32 cellular contexts compared by ENCODE assay signal in the genomic region with DNA sequence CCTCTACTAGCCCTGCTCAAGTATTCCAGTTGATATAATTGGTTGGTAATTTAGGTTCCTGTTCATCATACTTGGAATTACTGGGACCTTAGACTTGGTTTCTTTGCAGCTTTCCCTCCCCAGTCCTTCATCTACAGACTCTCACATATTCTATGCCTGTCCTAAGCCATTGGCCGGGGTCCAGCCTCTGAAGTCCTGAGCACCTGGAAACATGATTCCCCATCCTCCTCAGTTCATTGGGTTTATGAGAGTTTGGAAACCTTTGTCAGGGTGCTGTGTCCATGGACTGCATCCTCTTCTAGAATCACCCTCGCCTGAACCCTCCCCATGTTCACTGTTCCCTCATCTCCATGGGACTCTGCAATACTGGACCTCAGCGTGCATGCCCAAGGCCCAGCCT. TPM values are rescaled to one million over a fixed set of nuclear protein-coding genes. Genes with fewer than 3 reads are reported as not detected.
"Had no signal": no experiment of that assay in that cellular context is flagged by ENCODE, and none has a peak within 500 bp of the region (broad histone marks: within the 10 kb centered on the region; RNA-seq: fewer than 3 reads in every experiment).

No MANE protein-coding gene starts in this region.

- H3K4me3 ChIP-seq: dorsolateral prefrontal cortex, heart left ventricle, psoas muscle, spleen, tibial nerve, upper lobe of right lung, vagina had no signal

- ATAC-seq: esophagus mucosa; heart left ventricle; left lobe of liver; naive thymus-derived CD4-positive, alpha-beta T cell; psoas muscle; sciatic nerve; stimulated activated memory B cell treated with anti-CD40 and anti-IgM and Interleukin-4, amounts not matched to agents 10 μg/mL and 1 μg/mL and 100 μg/mL, for 72 hours; upper lobe of right lung had no signal

- H3K36me3 ChIP-seq: heart left ventricle, neutrophil, spleen, tibial nerve, upper lobe of right lung, vagina had no signal

- H3K4me1 ChIP-seq: psoas muscle, spleen, tibial nerve, upper lobe of right lung, vagina had no signal

- H3K9me3 ChIP-seq: neutrophil, psoas muscle, upper lobe of right lung, vagina had no signal

- H3K4me3 Mint-ChIP-seq: naive thymus-derived CD4-positive, alpha-beta T cell; nephron progenitor cell; stimulated activated memory B cell treated with anti-CD40 and anti-IgM and Interleukin-4, amounts not matched to agents 10 μg/mL and 1 μg/mL and 100 μg/mL, for 72 hours; stimulated activated naive CD8-positive, alpha-beta T cell treated with anti-CD3 and anti-CD28 coated beads, Interleukin-15, Interleukin-2, amounts not matched to agents 100 ng/mL and 50 ng/mL, for 24 hours had no signal

- H3K36me3 Mint-ChIP-seq: stimulated activated memory B cell treated with anti-CD40 and anti-IgM and Interleukin-4, amounts not matched to agents 10 μg/mL and 1 μg/mL and 100 μg/mL, for 72 hours had no signal

- H3K4me1 Mint-ChIP-seq: naive thymus-derived CD4-positive, alpha-beta T cell; stimulated activated memory B cell treated with anti-CD40 and anti-IgM and Interleukin-4, amounts not matched to agents 10 μg/mL and 1 μg/mL and 100 μg/mL, for 72 hours had no signal

- DNase-seq: dorsolateral prefrontal cortex; effector memory CD4-positive, alpha-beta T cell; heart left ventricle; hypothalamus; kidney glomerular epithelial cell; mammary epithelial cell; naive thymus-derived CD4-positive, alpha-beta T cell; nephron progenitor cell; psoas muscle; retina; spleen; stimulated activated CD4-positive, alpha-beta T cell treated with anti-CD3 and anti-CD28 coated beads, Interleukin-15, amount 100 ng/mL, for 24 hours; stimulated activated CD4-positive, alpha-beta T cell treated with anti-CD3 and anti-CD28 coated beads, Interleukin-1b, Interleukin-23, amount 100 ng/mL, for 48 hours; stimulated activated CD4-positive, alpha-beta T cell treated with anti-CD3 and anti-CD28 coated beads, Interleukin-4, amount 100 ng/mL, for 24 hours; upper lobe of right lung had no signal

- H3K27me3 ChIP-seq: dorsolateral prefrontal cortex, heart left ventricle, neutrophil, tibial nerve, upper lobe of right lung, vagina had no signal

- H3K27ac Mint-ChIP-seq: naive thymus-derived CD4-positive, alpha-beta T cell; nephron progenitor cell; stimulated activated memory B cell treated with anti-CD40 and anti-IgM and Interleukin-4, amounts not matched to agents 10 μg/mL and 1 μg/mL and 100 μg/mL, for 72 hours; stimulated activated naive CD8-positive, alpha-beta T cell treated with anti-CD3 and anti-CD28 coated beads, Interleukin-15, Interleukin-2, amounts not matched to agents 100 ng/mL and 50 ng/mL, for 24 hours had no signal

RNA-seq across cellular contexts. Expression of a gene that starts 8.8 kb away (rescaled TPM):
- total RNA-seq: esophagus mucosa; fibroblast of lung; frontal cortex; glomerular endothelial cell; heart left ventricle; lower leg skin; mesenteric fat pad; mononuclear cell; naive thymus-derived CD4-positive, alpha-beta T cell; osteoblast; psoas muscle; sciatic nerve; spleen; temporal lobe; tibial nerve; upper lobe of right lung; vagina had no signal

RNA-seq across cellular contexts. Expression of a gene that starts 49.2 kb away (rescaled TPM):
- total RNA-seq: fibroblast of lung; frontal cortex; glomerular endothelial cell; heart left ventricle; mononuclear cell; naive thymus-derived CD4-positive, alpha-beta T cell; osteoblast; skeletal muscle tissue; spleen; temporal lobe; tibial nerve had no signal
